11 cellular contexts compared by ENCODE assay signal in the genomic region with DNA sequence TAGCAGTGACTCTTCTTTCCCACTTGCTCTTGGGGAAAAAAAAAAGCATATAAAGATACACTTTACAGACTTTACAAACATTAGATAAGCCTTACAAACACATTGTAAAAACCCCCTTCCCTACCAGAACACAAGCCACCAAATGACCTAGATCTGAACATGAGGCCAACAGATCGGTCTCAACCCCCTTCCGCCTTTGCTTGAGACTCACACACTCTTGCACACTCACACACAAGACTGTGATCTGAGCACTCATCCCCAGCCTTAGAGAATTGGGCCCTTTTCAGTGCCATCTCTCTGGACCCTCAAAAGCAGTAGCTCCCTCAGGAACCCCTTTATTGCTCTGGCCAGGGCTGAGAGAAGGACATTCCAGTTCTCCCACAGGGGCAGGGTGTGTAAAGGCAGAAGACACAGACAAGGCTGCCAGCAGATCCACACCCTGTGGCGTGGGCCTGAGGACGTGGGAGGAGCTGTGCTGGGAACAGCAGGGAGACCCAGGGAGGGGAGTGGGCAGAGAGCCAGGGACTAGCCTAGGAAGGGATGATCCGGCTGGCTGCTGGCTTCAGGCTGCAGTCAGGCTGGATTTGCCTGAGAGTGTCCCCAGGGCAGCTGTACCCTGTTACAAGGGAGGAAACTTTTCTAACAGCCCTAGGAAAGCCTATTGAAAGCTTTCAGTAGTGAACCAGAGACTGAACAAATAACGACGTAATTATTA.
DNase-seq lines count a peak whose midpoint lies in the region; ATAC-seq and TF ChIP-seq lines count a peak whose summit lies in the region.
"Had no signal": no experiment of that assay in that cellular context is flagged by ENCODE, and none has a peak within 500 bp of the region (broad histone marks: within the 10 kb centered on the region; RNA-seq: fewer than 3 reads in every experiment).

No MANE protein-coding gene starts in this region.

- no peak overlapping the region for H3K4me3 ChIP-seq in astrocyte of the spinal cord (ENCODE audit: low read depth, low read length)
- H3K4me3 ChIP-seq in left ventricle myocardium inferior, result no peak overlapping the region
- H3K4me3 ChIP-seq in rectal smooth muscle tissue (ENCODE audit: low read length), result no peak overlapping the region
- H3K4me3 ChIP-seq: SJSA1, thoracic aorta had no signal

- ATAC-seq in stimulated activated memory B cell treated with anti-CD40 and anti-IgM and Interleukin-4, amounts not matched to agents 10 μg/mL and 1 μg/mL and 100 μg/mL, for 72 hours, result no peak
- no peak for ATAC-seq in HG03095 (IDR thresholded peaks at IDR 0.05; ENCODE audit: unreplicated experiment)
- ATAC-seq in CD4-positive, alpha-beta T cell (ENCODE audit: poor library complexity), result no peak

- H3K27me3 ChIP-seq in left ventricle myocardium inferior (ENCODE audit: low read depth), result no peaks in the 10 kb centered on the region
- H3K27me3 ChIP-seq in rectal smooth muscle tissue (ENCODE audit: control insufficient read depth, insufficient read depth, low read length), result no peaks in the 10 kb centered on the region
- H3K27me3 ChIP-seq in CD4-positive, alpha-beta T cell (ENCODE audit: control insufficient read depth, insufficient read depth, low read length), result no peaks in the 10 kb centered on the region
- H3K27me3 ChIP-seq: SJSA1 had no signal

- H3K9me3 ChIP-seq in left ventricle myocardium inferior (replicated peaks), result peaks cover 14% of the 10 kb centered on the region
- no peaks in the 10 kb centered on the region for H3K9me3 ChIP-seq in CD4-positive, alpha-beta T cell (ENCODE audit: control insufficient read depth, low read length)
- H3K9me3 ChIP-seq: SJSA1, thoracic aorta had no signal

- no peaks in the 10 kb centered on the region for H3K36me3 Mint-ChIP-seq in stimulated activated memory B cell treated with anti-CD40 and anti-IgM and Interleukin-4, amounts not matched to agents 10 μg/mL and 1 μg/mL and 100 μg/mL, for 72 hours
- H3K36me3 Mint-ChIP-seq in CD4-positive, alpha-beta T cell (ENCODE audit: low read depth), result no peaks in the 10 kb centered on the region
- H3K36me3 Mint-ChIP-seq: naive B cell had no signal

- in situ Hi-C loops in G401 (cut with HindIII; ENCODE audit: low sequenced_read_pairs) (no loop called here), astrocyte of the spinal cord (cut with HindIII; ENCODE audit: low sequenced_read_pairs) (no loop called here)

- TF ChIP-seq CTCF in astrocyte of the spinal cord (IDR thresholded peaks at IDR 0.05; ENCODE audit: low read depth, low read length), result no peak
- TF ChIP-seq CTCF in left ventricle myocardium inferior (IDR thresholded peaks at IDR 0.05; ENCODE audit: borderline replicate concordance), result no peak
- TF ChIP-seq CTCF in CD4-positive, alpha-beta T cell (IDR thresholded peaks at IDR 0.05), result no peak

- H3K4me1 Mint-ChIP-seq in stimulated activated memory B cell treated with anti-CD40 and anti-IgM and Interleukin-4, amounts not matched to agents 10 μg/mL and 1 μg/mL and 100 μg/mL, for 72 hours, result no peaks in the 10 kb centered on the region
- H3K4me1 Mint-ChIP-seq in CD4-positive, alpha-beta T cell (ENCODE audit: low read depth), result no peaks in the 10 kb centered on the region
- H3K4me1 Mint-ChIP-seq: naive B cell had no signal

- CTCF ChIA-PET in CD4-positive, alpha-beta T cell (lab: Charles Lee), result no interaction called here

- POLR2A ChIA-PET in CD4-positive, alpha-beta T cell (lab: Charles Lee), result no interaction called here

- peak overlapping the region; percentile 76 for H3K27ac ChIP-seq in left ventricle myocardium inferior (replicated peaks)
- peak overlapping the region; percentile 53 for H3K27ac ChIP-seq in rectal smooth muscle tissue (ENCODE audit: low read depth, low read length)
- H3K27ac ChIP-seq in CD4-positive, alpha-beta T cell (ENCODE audit: low read depth, low read length), result no peak overlapping the region
- H3K27ac ChIP-seq: SJSA1, thoracic aorta had no signal

- no peak overlapping the region for H3K27ac Mint-ChIP-seq in stimulated activated memory B cell treated with anti-CD40 and anti-IgM and Interleukin-4, amounts not matched to agents 10 μg/mL and 1 μg/mL and 100 μg/mL, for 72 hours
- H3K27ac Mint-ChIP-seq in CD4-positive, alpha-beta T cell, result no peak overlapping the region

- H3K4me3 Mint-ChIP-seq in stimulated activated memory B cell treated with anti-CD40 and anti-IgM and Interleukin-4, amounts not matched to agents 10 μg/mL and 1 μg/mL and 100 μg/mL, for 72 hours, result no peak overlapping the region
- no peak overlapping the region for H3K4me3 Mint-ChIP-seq in CD4-positive, alpha-beta T cell
- H3K4me3 Mint-ChIP-seq: naive B cell had no signal

- no peak overlapping the region for H3K9ac ChIP-seq in rectal smooth muscle tissue (ENCODE audit: low read length)

- H3K36me3 ChIP-seq in left ventricle myocardium inferior (peaks cover 8% of the 10 kb centered on the region), rectal smooth muscle tissue (ENCODE audit: control insufficient read depth, insufficient read depth, low read length) (no peaks in the 10 kb centered on the region)
- H3K36me3 ChIP-seq: SJSA1, thoracic aorta had no signal

- H3K4me1 ChIP-seq in left ventricle myocardium inferior, result peaks cover 42% of the 10 kb centered on the region
- H3K4me1 ChIP-seq in rectal smooth muscle tissue (ENCODE audit: control insufficient read depth, insufficient read depth, low read length), result peaks cover 7% of the 10 kb centered on the region
- H3K4me1 ChIP-seq: SJSA1 had no signal

- no peaks in the 10 kb centered on the region for H3K9me3 Mint-ChIP-seq in stimulated activated memory B cell treated with anti-CD40 and anti-IgM and Interleukin-4, amounts not matched to agents 10 μg/mL and 1 μg/mL and 100 μg/mL, for 72 hours
- H3K9me3 Mint-ChIP-seq in CD4-positive, alpha-beta T cell, result no peaks in the 10 kb centered on the region

- intact Hi-C loops in left ventricle myocardium inferior (cut with micrococcal nuclease), result no loop called here
- intact Hi-C loops in CD4-positive, alpha-beta T cell (cut with DNase I, micrococcal nuclease), result no loop called here

- no peaks in the 10 kb centered on the region for H3K27me3 Mint-ChIP-seq in stimulated activated memory B cell treated with anti-CD40 and anti-IgM and Interleukin-4, amounts not matched to agents 10 μg/mL and 1 μg/mL and 100 μg/mL, for 72 hours
- peaks cover 11% of the 10 kb centered on the region for H3K27me3 Mint-ChIP-seq in CD4-positive, alpha-beta T cell

- DNase-seq in G401 (ENCODE audit: low spot score) (peak; percentile 4), astrocyte of the spinal cord (ENCODE audit: low read depth, low spot score) (peak; percentile 81), left ventricle myocardium inferior (peak; percentile 91)
- no peak for DNase-seq in stimulated activated naive CD4-positive, alpha-beta T cell (lab: John Stamatoyannopoulos, UW)
- DNase-seq in CD4-positive, alpha-beta T cell, result no peak
- DNase-seq: naive B cell had no signal

Comparison
In these comparisons a context has a peak if more than half of its experiments do, and no peak if none do; other contexts are left out.
1. DNase-seq: peak in G401 (single experiment), astrocyte of the spinal cord (single experiment) and left ventricle myocardium inferior (single experiment); none in stimulated activated naive CD4-positive, alpha-beta T cell (0 of 6) and CD4-positive, alpha-beta T cell (0 of 10).